ENCODE assay signal across 11 cellular contexts in genomic region chr9:127444283-127444920, GRCh38. TPM values are rescaled to one million over a fixed set of nuclear protein-coding genes. Genes with fewer than 3 reads are reported as not detected.
A peak's percentile ranks its signal among the peaks of the same experiment; 100 is the strongest.
DNase-seq lines count a peak whose midpoint lies in the region; ATAC-seq and TF ChIP-seq lines count a peak whose summit lies in the region.
"Had no signal": no experiment of that assay in that cellular context is flagged by ENCODE, and none has a peak within 500 bp of the region (broad histone marks: within the 10 kb centered on the region; RNA-seq: fewer than 3 reads in every experiment).

No MANE protein-coding gene starts in this region.

- peaks cover 19% of the 10 kb centered on the region for H3K79me2 ChIP-seq in GM23248 (ENCODE audit: insufficient read depth)

- H3K9me3 Mint-ChIP-seq in Caco-2 (ENCODE audit: unreplicated experiment): no peaks in the 10 kb centered on the region
- H3K9me3 Mint-ChIP-seq in WTC11: no peaks in the 10 kb centered on the region
- no peaks in the 10 kb centered on the region for H3K9me3 Mint-ChIP-seq in natural killer cell

- H3K36me3 Mint-ChIP-seq in Caco-2 (ENCODE audit: insufficient read depth, unreplicated experiment): peaks cover 100% of the 10 kb centered on the region
- peaks cover 91% of the 10 kb centered on the region for H3K36me3 Mint-ChIP-seq in WTC11
- no peaks in the 10 kb centered on the region for H3K36me3 Mint-ChIP-seq in natural killer cell

- H3K9ac ChIP-seq in GM23248: no peak overlapping the region

- H3K27ac ChIP-seq in GM23248: peak overlapping the region; percentile 44
- H3K27ac ChIP-seq: neutrophil had no signal

- peaks cover 13% of the 10 kb centered on the region; the same call in 1 of the 2 replicates for H4K20me1 ChIP-seq in GM23248 (ENCODE audit: insufficient read depth)

- H3F3A ChIP-seq in GM23248 (ENCODE audit: insufficient read depth): peaks cover 61% of the 10 kb centered on the region

- WGBS in GM23248 (ENCODE audit: low coverage in 1 of 2, low lambda C conversion rate in 2 of 2, missing lambda C conversion rate in 2 of 2), 2 experiments: 91 to 92% methylated on average over 17 of the region's 17 CpGs

- H3K27ac Mint-ChIP-seq in Caco-2 (ENCODE audit: unreplicated experiment): peak overlapping the region; percentile 12
- H3K27ac Mint-ChIP-seq in WTC11: peak overlapping the region; percentile 51
- peak overlapping the region; percentile 36 to 72 for H3K27ac Mint-ChIP-seq in natural killer cell

- no peaks in the 10 kb centered on the region for H3K9me2 ChIP-seq in GM23248 (ENCODE audit: insufficient read depth)

- POLR2A ChIA-PET in Caco-2 (lab: Charles Lee): interaction anchor here (0.6 to 2.0 kb wide), 5 partner anchors 12 to 219 kb away, joined by 3 to 18 read pairs (median 4); partner anchors contain the start of genes SLC2A8 and ZNF79
- POLR2A ChIA-PET in WTC11 (lab: Charles Lee): interaction anchor here (0.6 to 1.4 kb wide), 3 partner anchors 21 to 148 kb away, joined by 3 to 5 read pairs (median 3); partner anchors contain the start of genes SLC2A8 and ZNF79

- no peak for DNase-seq in Caco-2
- DNase-seq in GM23248: peak; percentile 18
- no peak for DNase-seq in WTC11 (ENCODE audit: low spot score)
- DNase-seq in natural killer cell: no peak
- no peak for DNase-seq in anterior cingulate cortex (lab: John Stamatoyannopoulos, UW)
- no peak for DNase-seq in AG08396 (ENCODE audit: low spot score)
- DNase-seq: NCI-H524 had no signal

- H3K4me3 Mint-ChIP-seq in Caco-2 (ENCODE audit: unreplicated experiment) (no peak overlapping the region), WTC11 (no peak overlapping the region), natural killer cell (no peak overlapping the region)

- H3K4me1 Mint-ChIP-seq in Caco-2 (ENCODE audit: low read depth, unreplicated experiment) (peaks cover 11% of the 10 kb centered on the region), WTC11 (peaks cover 20% of the 10 kb centered on the region), natural killer cell (peaks cover 26 to 29% of the 10 kb centered on the region in 2 donors)

- H3K27me3 ChIP-seq in Caco-2 (replicated peaks; ENCODE audit: control insufficient read depth, insufficient read depth, low read length): no peaks in the 10 kb centered on the region
- no peaks in the 10 kb centered on the region for H3K27me3 ChIP-seq in GM23248 (replicated peaks; ENCODE audit: insufficient read depth)
- H3K27me3 ChIP-seq: neutrophil had no signal

- ATAC-seq in WTC11 (peak; percentile 8), natural killer cell (no peak), GM19023 (IDR thresholded peaks at IDR 0.05; ENCODE audit: unreplicated experiment) (no peak)

- TF ChIP-seq CTCF in Caco-2 (IDR thresholded peaks at IDR 0.05; ENCODE audit: insufficient read depth in 1 of 2, low read depth in 1 of 2, low read length in 1 of 2, severe bottlenecking in 1 of 2, unreplicated experiment in 1 of 2): no peak
- TF ChIP-seq CTCF in WTC11 (IDR thresholded peaks at IDR 0.05): no peak
- no peak for TF ChIP-seq CTCF in natural killer cell (IDR thresholded peaks at IDR 0.05)

- H3K4me1 ChIP-seq in Caco-2: peaks cover 6% of the 10 kb centered on the region; the same call in 1 of the 2 replicates
- H3K4me1 ChIP-seq in GM23248 (ENCODE audit: insufficient read depth): 0 out of 2 replicates have a peak, but pooled peaks cover 6% of the 10 kb centered on the region

- CTCF ChIA-PET in Caco-2 (lab: Charles Lee): interaction anchor here (0.6 kb wide), 2 partner anchors 72 to 135 kb away, joined by 3 read pairs; no protein-coding TSS in a partner anchor
- CTCF ChIA-PET in WTC11 (lab: Charles Lee): interaction anchor here (1.3 to 1.5 kb wide), 3 partner anchors 11 to 83 kb away, joined by 3 read pairs; no protein-coding TSS in a partner anchor

- H3K27me3 Mint-ChIP-seq in Caco-2 (ENCODE audit: insufficient read depth, unreplicated experiment) (no peaks in the 10 kb centered on the region), WTC11 (ENCODE audit: low read depth) (no peaks in the 10 kb centered on the region), natural killer cell (ENCODE audit: low read depth in 2 of 2) (no peaks in the 10 kb centered on the region)

- H3K4me3 ChIP-seq in Caco-2 (ENCODE audit: low read depth, low read length): no peak overlapping the region
- H3K4me3 ChIP-seq in GM23248: no peak overlapping the region
- H3K4me3 ChIP-seq: HAP-1, thoracic aorta had no signal

- H3K9me3 ChIP-seq in Caco-2 (peaks cover 7% of the 10 kb centered on the region; the same call in 1 of the 2 replicates), GM23248 (ENCODE audit: low read depth) (no peaks in the 10 kb centered on the region)
- H3K9me3 ChIP-seq: neutrophil had no signal

- H2AFZ ChIP-seq in GM23248: no peak overlapping the region

- H3K4me2 ChIP-seq in GM23248 (ENCODE audit: unreplicated experiment): no peak overlapping the region

- H3K36me3 ChIP-seq in Caco-2 (ENCODE audit: control insufficient read depth, insufficient read depth, low read length) (peaks cover 7% of the 10 kb centered on the region), GM23248 (ENCODE audit: low read depth) (peaks cover 58% of the 10 kb centered on the region)

- in situ Hi-C loops in GM23248 (cut with MboI): no loop called here

- intact Hi-C loops in Caco-2 (cut with micrococcal nuclease; ENCODE audit: unreplicated experiment) (no loop called here), natural killer cell (cut with micrococcal nuclease) (no loop called here)

- BruUV-seq in Caco-2 (replicated peaks; lab: Mats Ljungman, UMichigan): no TSS peak

TF ChIP-seq in WTC11, 78 proteins besides CTCF, POLR2A, EP300 and RAD21:
- TF ChIP-seq ZNF416 (CRISPR knock-in tag; IDR thresholded peaks at IDR 0.05): peak; percentile 73; the same call in 1 of the 2 replicates
- TF ChIP-seq ZNF671 (CRISPR knock-in tag; IDR thresholded peaks at IDR 0.05): peak; percentile 85
- no peak for TF ChIP-seq PREB (CRISPR knock-in tag; IDR thresholded peaks at IDR 0.05; ENCODE audit: borderline replicate concordance)
- peak; percentile 86 for TF ChIP-seq PRRX2 (CRISPR knock-in tag; IDR thresholded peaks at IDR 0.05)
- TF ChIP-seq NFATC4 (CRISPR knock-in tag; IDR thresholded peaks at IDR 0.05): peak; percentile 69; the same call in 1 of the 2 replicates

RNA-seq across cellular contexts. Expression of gene RPL12, which starts 6.8 kb away (rescaled TPM):
- 1,592 and 1,641 TPM in 2 replicates for total RNA-seq in Caco-2 (2022)
- total RNA-seq in GM23248 (2014; rRNA removed; shearing (Covaris generic)): 1,255 and 1,676 TPM in 2 replicates
- 576 and 594 TPM in 2 replicates for polyA plus RNA-seq in GM23248 (2016; fragmentation: Nextera tagmentation; extraction: Ambion mirVana)
- 1,902 to 2,162 TPM (median 2,101 TPM) in 3 replicates for total RNA-seq in WTC11 (2021)
- 100 to 1,000 TPM; 561 to 770 (median 724) TPM for total RNA-seq in natural killer cell

RNA-seq across cellular contexts. Expression of gene LRSAM1, which starts 6.9 kb away (rescaled TPM):
- total RNA-seq in Caco-2 (2022): 25.8 and 26.2 TPM in 2 replicates
- total RNA-seq in GM23248 (2014; rRNA removed; shearing (Covaris generic)): 10.5 and 15.5 TPM in 2 replicates
- 14.9 TPM in 2 replicates for polyA plus RNA-seq in GM23248 (2016; fragmentation: Nextera tagmentation; extraction: Ambion mirVana)
- total RNA-seq in WTC11 (2021): 24.6 to 32.4 TPM (median 28.8 TPM) in 3 replicates
- total RNA-seq in natural killer cell: 10 to 100 TPM; 17.4 to 24.6 (median 20.7) TPM

RNA-seq across cellular contexts. Expression of gene ZNF79, which starts 20.2 kb away (rescaled TPM):
- total RNA-seq in Caco-2 (2022) (9.2 and 9.3 TPM in 2 replicates), WTC11 (2021) (7.6 to 9.0 TPM (median 7.7 TPM) in 3 replicates), natural killer cell (10 to 100 TPM; 13.8 to 16.1 (median 14.2) TPM)
- 3.4 and 6.9 TPM in 2 replicates for total RNA-seq in GM23248 (2014; rRNA removed; shearing (Covaris generic))
- 4.2 and 4.4 TPM in 2 replicates for polyA plus RNA-seq in GM23248 (2016; fragmentation: Nextera tagmentation; extraction: Ambion mirVana)

RNA-seq across cellular contexts. Expression of gene SLC2A8, which starts 47.4 kb away (rescaled TPM):
- total RNA-seq in Caco-2 (2022) (141 and 144 TPM in 2 replicates), WTC11 (2021) (30.2 to 37.4 TPM (median 33.9 TPM) in 3 replicates), natural killer cell (10 to 100 TPM; 21.1 to 30.6 (median 30.0) TPM)
- 9.9 and 11.9 TPM in 2 replicates for total RNA-seq in GM23248 (2014; rRNA removed; shearing (Covaris generic))
- 8.7 and 9.6 TPM in 2 replicates for polyA plus RNA-seq in GM23248 (2016; fragmentation: Nextera tagmentation; extraction: Ambion mirVana)
